In genomic region chr16:89268585-89268984, GRCh38 we compare ENCODE assay signal across 19 cellular contexts. TPM values are rescaled to one million over a fixed set of nuclear protein-coding genes. Genes with fewer than 3 reads are reported as not detected.
DNase-seq lines count a peak whose midpoint lies in the region; ATAC-seq, FAIRE-seq and TF ChIP-seq lines count a peak whose summit lies in the region.
"Had no signal": no experiment of that assay in that cellular context is flagged by ENCODE, and none has a peak within 500 bp of the region (broad histone marks: within the 10 kb centered on the region; RNA-seq: fewer than 3 reads in every experiment).

No MANE protein-coding gene starts in this region.

- H3K79me2 ChIP-seq in GM12878 (ENCODE audit: control insufficient read depth, insufficient read depth, low read length) (no peaks in the 10 kb centered on the region), HepG2 (ENCODE audit: insufficient read depth, low read length) (peaks cover 2% of the 10 kb centered on the region)

- H3K4me3 ChIP-seq in GM12878 (no peak overlapping the region), HepG2 (replicated peaks in 1 of 3; ENCODE audit: insufficient read depth in 1 of 3, low read depth in 2 of 3, low read length in 3 of 3) (no peak overlapping the region), spleen (no peak overlapping the region)
- H3K4me3 ChIP-seq: GM23338 had no signal

- over 99% methylated on average over 11 of the region's 19 CpGs for WGBS in GM12878 (ENCODE audit: insufficient coverage, insufficient replicate concordance, low lambda C conversion rate, missing lambda C conversion rate)
- 98% methylated on average over 17 of the region's 19 CpGs for WGBS in HepG2 (ENCODE audit: low lambda C conversion rate)
- WGBS in spleen, 5 donors, result 90 to 96% (median 94%) methylated on average over 9 to 19 of the region's 19 CpGs

- no peaks in the 10 kb centered on the region for H3K4me1 Mint-ChIP-seq in activated naive CD4-positive, alpha-beta T cell treated with anti-CD3 and anti-CD28 coated beads, Interleukin-2, amount 10 ng/mL, durations not matched to agents 7 days and 5 days
- H3K4me1 Mint-ChIP-seq: GM23338 had no signal

- no peak for DNase-seq in activated naive CD4-positive, alpha-beta T cell treated with anti-CD3 and anti-CD28 coated beads, Interleukin-2, amount 50 U/mL, for 72 hours (ENCODE audit: low spot score in 2 of 2)
- no peak for DNase-seq in activated naive CD4-positive, alpha-beta T cell treated with anti-CD3 and anti-CD28 coated beads, Interleukin-2, amount 10 ng/mL, durations not matched to agents 7 days and 5 days
- DNase-seq in GM12878 (ENCODE audit: low read depth, low spot score) (no peak), HepG2 (ENCODE audit: low spot score) (no peak), spleen (peak; percentile 68), UCSD-AML1 (lab: John Stamatoyannopoulos, UW; ENCODE audit: unreplicated experiment) (no peak), ecto neural progenitor cell (ENCODE audit: low spot score) (no peak)
- no peak for DNase-seq in stimulated activated CD4-positive, alpha-beta T cell treated with anti-CD3 and anti-CD28 coated beads, Interleukin-2, amount 100 ng/mL, for 24 hours
- DNase-seq: 8988T; NCI-H1092; NCI-H1694; NCI-H2107; NCI-H69; NK-92 treated with Interleukin-12 subunit alpha and Interleukin-12 subunit beta, amount 100 ng/mL, for 24 hours; OCI-M1 had no signal

- H3K9me3 ChIP-seq in GM12878 (replicated peaks; ENCODE audit: control insufficient read depth, insufficient read depth, low read length) (no peaks in the 10 kb centered on the region), HepG2 (ENCODE audit: low read length) (no peaks in the 10 kb centered on the region), spleen (no peaks in the 10 kb centered on the region)

- POLR2A ChIA-PET in GM12878 (lab: Charles Lee), result no interaction called here
- POLR2A ChIA-PET in HepG2 (lab: Yijun Ruan, JAX), result interaction anchor here (0.6 kb wide), 1 partner anchor 1383 kb away, joined by 4 read pairs; no protein-coding TSS in a partner anchor

- H3K9ac ChIP-seq in GM12878 (ENCODE audit: control insufficient read depth, insufficient read depth, low read length) (no peak overlapping the region), HepG2 (ENCODE audit: insufficient read depth, low read depth, low read length) (no peak overlapping the region)
- H3K9ac ChIP-seq: KMS-11 had no signal

- no peak overlapping the region for H3K4me2 ChIP-seq in GM12878 (ENCODE audit: control insufficient read depth, insufficient read depth)
- no peak overlapping the region for H3K4me2 ChIP-seq in HepG2 (ENCODE audit: low read depth, low read length)
- H3K4me2 ChIP-seq: GM23338, KMS-11 had no signal

- intact Hi-C loops in GM12878 (cut with micrococcal nuclease; ENCODE audit: unreplicated experiment), result no loop called here
- intact Hi-C loops in HepG2 (cut with micrococcal nuclease; ENCODE audit: unreplicated experiment), result no loop called here
- intact Hi-C loops in spleen (cut with DNase I; ENCODE audit: low total_unique reads), result no loop called here

- H2AFZ ChIP-seq in GM12878 (ENCODE audit: control insufficient read depth, low read depth, low read length), result no peak overlapping the region
- no peak overlapping the region for H2AFZ ChIP-seq in HepG2 (ENCODE audit: low read length)
- H2AFZ ChIP-seq: GM23338 had no signal

- in situ Hi-C loops in GM12878 (cut with MboI) (no loop called here), HepG2 (cut with HindIII; ENCODE audit: extremely low pct_ligation_motif_present, low pct_unique_long_range_greater_than_20kb) (loop anchor here (10.0 kb wide), 1 partner anchor 56 kb away; no protein-coding TSS in a partner anchor)

- TF ChIP-seq POLR2A in GM12878 (IDR thresholded peaks at IDR 0.05; ENCODE audit: low read depth, low read length) (peak; percentile 41), HepG2 (IDR thresholded peaks at IDR 0.05; ENCODE audit: insufficient read depth in 1 of 2, low read depth in 2 of 2, low read length in 2 of 2) (no peak), spleen (IDR thresholded peaks at IDR 0.05) (no peak)

- BruUV-seq in GM12878 (replicated peaks; lab: Mats Ljungman, UMichigan), result no TSS peak
- BruUV-seq in HepG2 (replicated peaks; lab: Mats Ljungman, UMichigan), result no TSS peak

- no peak for TF ChIP-seq CTCF in GM12878 (IDR thresholded peaks at IDR 0.05 in 2 of 3, conservative IDR thresholded peaks at IDR 0.05 in 1 of 3; ENCODE audit: control insufficient read depth in 2 of 3, extremely low read depth in 1 of 3, insufficient read depth in 1 of 3, low read depth in 3 of 3, low read length in 3 of 3)
- no peak for TF ChIP-seq CTCF in HepG2 (CRISPR knock-in tag; IDR thresholded peaks at IDR 0.05)
- no peak for TF ChIP-seq CTCF in spleen (IDR thresholded peaks at IDR 0.05 in 8 of 11, conservative IDR thresholded peaks at IDR 0.05 in 3 of 11)

- no peak for TF ChIP-seq RAD21 in GM12878 (IDR thresholded peaks at IDR 0.05; ENCODE audit: insufficient read depth, low read depth, low read length)
- TF ChIP-seq RAD21 in HepG2 (CRISPR knock-in tag; IDR thresholded peaks at IDR 0.05), result no peak

- TF ChIP-seq EP300 in GM12878 (IDR thresholded peaks at IDR 0.05; ENCODE audit: borderline replicate concordance in 1 of 2, control insufficient read depth in 1 of 2, low read depth in 2 of 2, low read length in 2 of 2) (no peak), HepG2 (IDR thresholded peaks at IDR 0.05; ENCODE audit: low read depth in 2 of 2, low read length in 2 of 2) (no peak), HepG2 (CRISPR knock-in tag; IDR thresholded peaks at IDR 0.05; ENCODE audit: borderline replicate concordance) (no peak)

- H3K27me3 Mint-ChIP-seq in activated naive CD4-positive, alpha-beta T cell treated with anti-CD3 and anti-CD28 coated beads, Interleukin-2, amount 10 ng/mL, durations not matched to agents 7 days and 5 days, result no peaks in the 10 kb centered on the region

- H3K4me3 Mint-ChIP-seq in activated naive CD4-positive, alpha-beta T cell treated with anti-CD3 and anti-CD28 coated beads, Interleukin-2, amount 10 ng/mL, durations not matched to agents 7 days and 5 days, result no peak overlapping the region
- H3K4me3 Mint-ChIP-seq: GM23338 had no signal

- H4K20me1 ChIP-seq in GM12878 (ENCODE audit: control insufficient read depth, insufficient read depth) (no peaks in the 10 kb centered on the region), HepG2 (ENCODE audit: insufficient read depth, low read length) (peaks cover 5% of the 10 kb centered on the region; the same call in 1 of the 2 replicates)

- H3K9me3 Mint-ChIP-seq in activated naive CD4-positive, alpha-beta T cell treated with anti-CD3 and anti-CD28 coated beads, Interleukin-2, amount 50 U/mL, for 72 hours, result no peaks in the 10 kb centered on the region
- H3K9me3 Mint-ChIP-seq in activated naive CD4-positive, alpha-beta T cell treated with anti-CD3 and anti-CD28 coated beads, Interleukin-2, amount 10 ng/mL, durations not matched to agents 7 days and 5 days, result no peaks in the 10 kb centered on the region

- CTCF ChIA-PET in activated naive CD4-positive, alpha-beta T cell treated with anti-CD3 and anti-CD28 coated beads, Interleukin-2, amount 10 ng/mL, durations not matched to agents 7 days and 5 days (lab: Charles Lee), result no interaction called here
- CTCF ChIA-PET in GM12878 (lab: Yijun Ruan, JAX), result no interaction called here
- CTCF ChIA-PET in HepG2 (lab: Yijun Ruan, JAX; ENCODE audit: low intra/inter-chr PET ratio, low total read pairs), result no interaction called here

- no peaks in the 10 kb centered on the region for H3K27me3 ChIP-seq in GM12878 (replicated peaks in 1 of 2; ENCODE audit: control insufficient read depth in 2 of 2, insufficient read depth in 2 of 2, low read length in 1 of 2)
- H3K27me3 ChIP-seq in HepG2 (ENCODE audit: control insufficient read depth in 1 of 2, insufficient read depth in 2 of 2, low read length in 2 of 2), result no peaks in the 10 kb centered on the region
- no peaks in the 10 kb centered on the region for H3K27me3 ChIP-seq in spleen (replicated peaks in 1 of 7)

- H3K4me1 ChIP-seq in GM12878 (ENCODE audit: control insufficient read depth, insufficient read depth, low read length) (no peaks in the 10 kb centered on the region), HepG2 (ENCODE audit: insufficient read depth, low read length) (no peaks in the 10 kb centered on the region), spleen (peaks cover 0 to 15% (median 2%) of the 10 kb centered on the region in 6 donors)

- RAD21 ChIA-PET in GM12878 (lab: Charles Lee; ENCODE audit: unreplicated experiment), result no interaction called here

- no peak overlapping the region for H3K27ac Mint-ChIP-seq in activated naive CD4-positive, alpha-beta T cell treated with anti-CD3 and anti-CD28 coated beads, Interleukin-2, amount 50 U/mL, for 72 hours
- H3K27ac Mint-ChIP-seq in activated naive CD4-positive, alpha-beta T cell treated with anti-CD3 and anti-CD28 coated beads, Interleukin-2, amount 10 ng/mL, durations not matched to agents 7 days and 5 days, result no peak overlapping the region
- H3K27ac Mint-ChIP-seq: GM23338 had no signal

- peak; percentile 16 to 18 for ATAC-seq in activated naive CD4-positive, alpha-beta T cell treated with anti-CD3 and anti-CD28 coated beads, Interleukin-2, amount 50 U/mL, for 72 hours
- ATAC-seq in GM12878 (no peak; the same call in 2 of the 3 replicates), HepG2 (no peak)
- ATAC-seq: GM23338 had no signal

- H3K36me3 Mint-ChIP-seq in activated naive CD4-positive, alpha-beta T cell treated with anti-CD3 and anti-CD28 coated beads, Interleukin-2, amount 50 U/mL, for 72 hours, result peaks cover 7 to 10% of the 10 kb centered on the region in 2 donors
- peaks cover 43% of the 10 kb centered on the region for H3K36me3 Mint-ChIP-seq in activated naive CD4-positive, alpha-beta T cell treated with anti-CD3 and anti-CD28 coated beads, Interleukin-2, amount 10 ng/mL, durations not matched to agents 7 days and 5 days

- H3K27ac ChIP-seq in GM12878 (ENCODE audit: control insufficient read depth, insufficient read depth) (no peak overlapping the region), HepG2 (ENCODE audit: extremely low read length, insufficient read depth, low read length) (no peak overlapping the region), spleen (peak overlapping the region in 1 of 8 donors; percentile 48)
- H3K27ac ChIP-seq: C4-2B, HL-60, KMS-11 had no signal

- H3K36me3 ChIP-seq in GM12878 (ENCODE audit: control insufficient read depth in 2 of 2, insufficient read depth in 2 of 2, low read length in 1 of 2), result peaks cover 18 to 22% of the 10 kb centered on the region in 2 experiments
- peaks cover 38 to 57% of the 10 kb centered on the region in 2 experiments; a peak in 4 of 5 replicates for H3K36me3 ChIP-seq in HepG2 (replicated peaks in 1 of 2; ENCODE audit: control insufficient read depth in 1 of 2, insufficient read depth in 2 of 2, low read length in 2 of 2)
- peaks cover 3 to 93% (median 75%) of the 10 kb centered on the region in 6 donors for H3K36me3 ChIP-seq in spleen

- FAIRE-seq in GM12878 (lab: Jason Lieb, UNC) (no peak), HepG2 (lab: Jason Lieb, UNC) (no peak)

- SMC1A ChIA-PET in GM12878 (lab: Charles Lee; ENCODE audit: uncharacterized antibody, unreplicated experiment), result no interaction called here

RNA-seq across cellular contexts. Expression of gene ZNF778, which starts 51.1 kb away (rescaled TPM):
- total RNA-seq in activated naive CD4-positive, alpha-beta T cell treated with anti-CD3 and anti-CD28 coated beads, Interleukin-2, amount 50 U/mL, for 72 hours, result 10 to 100 TPM in 1 of 2 donors, 1 to 10 TPM in 1; 6.1 to 12.2 TPM
- total RNA-seq in GM12878 (2013; cell fraction: nucleolus; rRNA removed), result 15.8 and 17.3 TPM in 2 replicates
- 3.3 and 6.5 TPM in 2 replicates for total RNA-seq in GM12878 (2014; rRNA removed)
- total RNA-seq in GM12878 (2014; rRNA removed; fragmentation: Illumina TruSeq; extraction: Trizol), result 3.5 and 3.6 TPM in 2 replicates
- 6.4 and 9.7 TPM in 2 replicates for total RNA-seq in GM12878 (2021)
- 2.2 TPM for polyA plus RNA-seq in GM12878 (2011; ENCODE audit: low read depth)
- polyA plus RNA-seq in GM12878 (2011; rRNA removed), result 3.8 and 4.4 TPM in 2 replicates
- polyA plus RNA-seq in GM12878 (2011; cell fraction: cytosol; rRNA removed), result 2.8 and 3.8 TPM in 2 replicates
- 6.7 and 8.5 TPM in 2 replicates for polyA plus RNA-seq in GM12878 (2011; cell fraction: nucleus; rRNA removed)
- 2.4 and 5.4 TPM in 2 replicates for polyA plus RNA-seq in GM12878 (2012)
- polyA plus RNA-seq in GM12878 (2014; fragmentation: Illumina TruSeq; extraction: Trizol), result 4.3 and 4.6 TPM in 2 replicates
- polyA plus RNA-seq in GM12878 (2014; fragmentation: Nextera tagmentation; extraction: Ambion mirVana), result under 1 TPM; 0.20 to 0.40 TPM
- polyA plus RNA-seq in GM12878 (2014; rRNA removed), result 4.2 and 5.9 TPM in 2 replicates
- 1 to 10 TPM; 2.3 to 3.8 TPM for polyA plus RNA-seq in GM12878 (2016; fragmentation: Nextera tagmentation; extraction: Ambion mirVana)
- polyA minus RNA-seq in GM12878 (2011; rRNA and poly(A)+ RNA removed), result 6.1 and 8.8 TPM in 2 replicates
- 1.3 and 3.7 TPM in 2 replicates for polyA minus RNA-seq in GM12878 (2011; cell fraction: cytosol; rRNA and poly(A)+ RNA removed)
- 5.7 and 8.7 TPM in 2 replicates for polyA minus RNA-seq in GM12878 (2011; cell fraction: nucleus; rRNA and poly(A)+ RNA removed)
- total RNA-seq in HepG2 (2016; rRNA removed; fragmentation: Illumina TruSeq; extraction: Trizol), result 7.2 and 9.3 TPM in 2 replicates
- 1.7 and 2.6 TPM in 2 replicates for total RNA-seq in HepG2 (2016; cell fraction: cytosol; rRNA removed; fragmentation: Illumina TruSeq; extraction: Trizol; ENCODE audit: low read depth)
- 6.1 and 8.3 TPM in 2 replicates for total RNA-seq in HepG2 (2016; cell fraction: insoluble cytoplasmic fraction; rRNA removed; fragmentation: Illumina TruSeq; extraction: Trizol)
- total RNA-seq in HepG2 (2016; cell fraction: membrane; rRNA removed; fragmentation: Illumina TruSeq; extraction: Trizol), result 2.7 and 3.9 TPM in 2 replicates
- total RNA-seq in HepG2 (2016; cell fraction: nucleus; rRNA removed; fragmentation: Illumina TruSeq; extraction: Trizol), result 8.7 and 10.5 TPM in 2 replicates
- polyA plus RNA-seq in HepG2 (2011; rRNA removed), result 3.8 and 6.1 TPM in 2 replicates
- 1.8 and 2.1 TPM in 2 replicates for polyA plus RNA-seq in HepG2 (2011; cell fraction: cytosol; rRNA removed)
- 6.6 and 11.3 TPM in 2 replicates for polyA plus RNA-seq in HepG2 (2011; cell fraction: nucleus; rRNA removed)
- 2.4 and 3.0 TPM in 2 replicates for polyA plus RNA-seq in HepG2 (2012)
- 0.79 and 0.83 TPM in 2 replicates for polyA plus RNA-seq in HepG2 (2016; cell fraction: cytosol; fragmentation: Illumina TruSeq; extraction: Trizol; ENCODE audit: low read depth)
- polyA plus RNA-seq in HepG2 (2016; cell fraction: insoluble cytoplasmic fraction; fragmentation: Illumina TruSeq; extraction: Trizol; ENCODE audit: low read depth), result 4.6 and 6.1 TPM in 2 replicates
- 0.61 and 1.7 TPM in 2 replicates for polyA plus RNA-seq in HepG2 (2016; cell fraction: membrane; fragmentation: Illumina TruSeq; extraction: Trizol; ENCODE audit: low read depth)
- 11.3 and 22.5 TPM in 2 replicates for polyA plus RNA-seq in HepG2 (2016; cell fraction: nucleus; fragmentation: Illumina TruSeq; extraction: Trizol; ENCODE audit: insufficient read depth, low read depth)
- 6.4 and 9.2 TPM in 2 replicates for polyA minus RNA-seq in HepG2 (2011; rRNA and poly(A)+ RNA removed; ENCODE audit: low replicate concordance)
- polyA minus RNA-seq in HepG2 (2011; cell fraction: cytosol; rRNA and poly(A)+ RNA removed), result 4.0 and 6.1 TPM in 2 replicates
- 15.2 and 17.3 TPM in 2 replicates for polyA minus RNA-seq in HepG2 (2011; cell fraction: nucleus; rRNA and poly(A)+ RNA removed)
- 10 to 100 TPM in 6 of 7 donors, 1 to 10 TPM in 1; 9.4 to 34.4 (median 12.9) TPM for total RNA-seq in spleen
- polyA plus RNA-seq in spleen, result 1 to 10 TPM; 1.6 to 3.1 (median 1.8) TPM

Comparison
In these comparisons a context has a peak if more than half of its experiments do, and no peak if none do; other contexts are left out.
1. ATAC-seq: peak in activated naive CD4-positive, alpha-beta T cell treated with anti-CD3 and anti-CD28 coated beads, Interleukin-2, amount 50 U/mL, for 72 hours (2 of 2); none in GM12878 (single experiment) and HepG2 (single experiment).